ENCODE assay signal across 8 cellular contexts in genomic region chr14:50335989-50336391, GRCh38. TPM values are rescaled to one million over a fixed set of nuclear protein-coding genes. Genes with fewer than 3 reads are reported as not detected.
A peak's percentile ranks its signal among the peaks of the same experiment; 100 is the strongest.
DNase-seq lines count a peak whose midpoint lies in the region; ATAC-seq and TF ChIP-seq lines count a peak whose summit lies in the region.

No MANE protein-coding gene starts in this region.

- H3K27me3 ChIP-seq in GM23338 (ENCODE audit: insufficient read depth): no peaks in the 10 kb centered on the region
- H3K27me3 ChIP-seq in adipocyte (replicated peaks; ENCODE audit: control insufficient read depth, insufficient read depth, low read length): no peaks in the 10 kb centered on the region
- H3K27me3 ChIP-seq in effector memory CD4-positive, alpha-beta T cell (replicated peaks; ENCODE audit: control insufficient read depth, insufficient read depth, low read length, poor library complexity, severe bottlenecking): no peaks in the 10 kb centered on the region

- H3K36me3 ChIP-seq in GM23338 (ENCODE audit: insufficient read depth) (no peaks in the 10 kb centered on the region), adipocyte (ENCODE audit: control insufficient read depth, insufficient read depth, low read length, severe bottlenecking) (no peaks in the 10 kb centered on the region)
- H3K36me3 ChIP-seq in effector memory CD4-positive, alpha-beta T cell (ENCODE audit: control insufficient read depth, insufficient read depth, low read length): peaks cover 22% of the 10 kb centered on the region

- H3K36me3 Mint-ChIP-seq in GM23338 (ENCODE audit: low read depth) (no peaks in the 10 kb centered on the region; the same call in 2 of the 3 replicates), immature natural killer cell (peaks cover 8 to 14% (median 11%) of the 10 kb centered on the region in 3 donors), CD14-positive monocyte (peaks cover 37 to 38% of the 10 kb centered on the region in 2 donors)
- peaks cover 26% of the 10 kb centered on the region for H3K36me3 Mint-ChIP-seq in stimulated activated memory B cell treated with anti-CD40 and anti-IgM and Interleukin-4, amounts not matched to agents 10 μg/mL and 1 μg/mL and 100 μg/mL, for 72 hours

- H3K4me2 ChIP-seq in GM23338: peak overlapping the region; percentile 27

- H3K9ac ChIP-seq in adipocyte (ENCODE audit: low read length): peak overlapping the region; percentile 13

- no peak for TF ChIP-seq CTCF in GM23338 (conservative IDR thresholded peaks at IDR 0.05; ENCODE audit: low read depth in 2 of 2)
- no peak for TF ChIP-seq CTCF in CD14-positive monocyte (IDR thresholded peaks at IDR 0.05)

- H3K9me2 ChIP-seq in GM23338 (ENCODE audit: insufficient read depth): no peaks in the 10 kb centered on the region

- ATAC-seq in GM23338: peak; percentile 41
- no peak for ATAC-seq in stimulated activated memory B cell treated with anti-CD40 and anti-IgM and Interleukin-4, amounts not matched to agents 10 μg/mL and 1 μg/mL and 100 μg/mL, for 72 hours
- no peak for ATAC-seq in GM21576 (IDR thresholded peaks at IDR 0.05; ENCODE audit: unreplicated experiment)

- H3F3A ChIP-seq in GM23338 (replicated peaks; ENCODE audit: low read depth): no peaks in the 10 kb centered on the region

- H3K4me1 Mint-ChIP-seq in GM23338: peaks cover 30% of the 10 kb centered on the region
- H3K4me1 Mint-ChIP-seq in immature natural killer cell: peaks cover 21 to 23% of the 10 kb centered on the region in 2 donors
- H3K4me1 Mint-ChIP-seq in stimulated activated memory B cell treated with anti-CD40 and anti-IgM and Interleukin-4, amounts not matched to agents 10 μg/mL and 1 μg/mL and 100 μg/mL, for 72 hours: peaks cover 13% of the 10 kb centered on the region
- peaks cover 11% of the 10 kb centered on the region for H3K4me1 Mint-ChIP-seq in CD14-positive monocyte

- H3K27ac Mint-ChIP-seq in GM23338 (peak overlapping the region; percentile 91), immature natural killer cell (peak overlapping the region; percentile 13 to 85 (median 76)), CD14-positive monocyte (peak overlapping the region in 2 of 7 donors; percentile 49 to 50)
- H3K27ac Mint-ChIP-seq in stimulated activated memory B cell treated with anti-CD40 and anti-IgM and Interleukin-4, amounts not matched to agents 10 μg/mL and 1 μg/mL and 100 μg/mL, for 72 hours: peak overlapping the region; percentile 54

- H3K4me3 ChIP-seq in GM23338 (no peak overlapping the region), adipocyte (ENCODE audit: low read length) (no peak overlapping the region)
- H3K4me3 ChIP-seq in effector memory CD4-positive, alpha-beta T cell (ENCODE audit: insufficient read depth, low read depth, low read length, poor library complexity, severe bottlenecking): no peak overlapping the region

- H3K27ac ChIP-seq in GM23338 (ENCODE audit: low read depth): peak overlapping the region; percentile 89
- no peak overlapping the region for H3K27ac ChIP-seq in effector memory CD4-positive, alpha-beta T cell (ENCODE audit: insufficient read depth, low read length, poor library complexity, severe bottlenecking)

- no peaks in the 10 kb centered on the region for H4K20me1 ChIP-seq in GM23338 (replicated peaks; ENCODE audit: insufficient read depth)

- DNase-seq in AG08395 (ENCODE audit: low spot score): peak; percentile 40
- peak; percentile 36 for DNase-seq in GM23338 (ENCODE audit: low spot score)
- peak; percentile 54 for DNase-seq in adipocyte (ENCODE audit: low read depth)
- DNase-seq in immature natural killer cell: no peak
- no peak for DNase-seq in effector memory CD4-positive, alpha-beta T cell
- no peak for DNase-seq in CD14-positive monocyte (ENCODE audit: low spot score)

- no peaks in the 10 kb centered on the region for H3K9me3 ChIP-seq in adipocyte (ENCODE audit: control insufficient read depth, low read length)
- no peaks in the 10 kb centered on the region for H3K9me3 ChIP-seq in effector memory CD4-positive, alpha-beta T cell (ENCODE audit: control insufficient read depth, low read length)

- H3K4me1 ChIP-seq in GM23338 (ENCODE audit: insufficient read depth): peaks cover 26% of the 10 kb centered on the region
- H3K4me1 ChIP-seq in adipocyte (ENCODE audit: control insufficient read depth, insufficient read depth, low read length): peaks cover 42% of the 10 kb centered on the region
- H3K4me1 ChIP-seq in effector memory CD4-positive, alpha-beta T cell (ENCODE audit: control insufficient read depth, insufficient read depth, low read length, poor library complexity, severe bottlenecking): no peaks in the 10 kb centered on the region

- H3K4me3 Mint-ChIP-seq in GM23338 (no peak overlapping the region), immature natural killer cell (peak overlapping the region; percentile 41 to 80 (median 50)), CD14-positive monocyte (peak overlapping the region in 1 of 2 donors; percentile 32)
- no peak overlapping the region for H3K4me3 Mint-ChIP-seq in stimulated activated memory B cell treated with anti-CD40 and anti-IgM and Interleukin-4, amounts not matched to agents 10 μg/mL and 1 μg/mL and 100 μg/mL, for 72 hours

- intact Hi-C loops in CD14-positive monocyte (cut with micrococcal nuclease): no loop called here

- no peak overlapping the region for H2AFZ ChIP-seq in GM23338

- H3K27me3 Mint-ChIP-seq in GM23338 (ENCODE audit: insufficient read depth, low read depth, poor library complexity) (peaks cover 4% of the 10 kb centered on the region), immature natural killer cell (ENCODE audit: low read depth in 3 of 3) (no peaks in the 10 kb centered on the region), CD14-positive monocyte (ENCODE audit: low read depth in 3 of 3) (no peaks in the 10 kb centered on the region)
- no peaks in the 10 kb centered on the region for H3K27me3 Mint-ChIP-seq in stimulated activated memory B cell treated with anti-CD40 and anti-IgM and Interleukin-4, amounts not matched to agents 10 μg/mL and 1 μg/mL and 100 μg/mL, for 72 hours

- no peaks in the 10 kb centered on the region for H3K79me2 ChIP-seq in GM23338 (replicated peaks; ENCODE audit: insufficient read depth)

- H3K9me3 Mint-ChIP-seq in GM23338 (no peaks in the 10 kb centered on the region), immature natural killer cell (no peaks in the 10 kb centered on the region), CD14-positive monocyte (no peaks in the 10 kb centered on the region)
- H3K9me3 Mint-ChIP-seq in stimulated activated memory B cell treated with anti-CD40 and anti-IgM and Interleukin-4, amounts not matched to agents 10 μg/mL and 1 μg/mL and 100 μg/mL, for 72 hours: no peaks in the 10 kb centered on the region

TF ChIP-seq in GM23338, 12 proteins besides CTCF, POLR2A, EP300 and RAD21:
- TF ChIP-seq CREB1 (CRISPR knock-in tag; IDR thresholded peaks at IDR 0.05; ENCODE audit: low read depth) (no peak), REST (IDR thresholded peaks at IDR 0.05; ENCODE audit: unreplicated experiment) (no peak), ETS1 (IDR thresholded peaks at IDR 0.05) (no peak), EZH2 (IDR thresholded peaks at IDR 0.05; ENCODE audit: low read depth, unreplicated experiment) (no peak), JUNB (IDR thresholded peaks at IDR 0.05; ENCODE audit: unreplicated experiment) (no peak), NANOG (IDR thresholded peaks at IDR 0.05; ENCODE audit: borderline replicate concordance) (no peak)

RNA-seq across cellular contexts. Expression of gene DMAC2L, which starts 23.9 kb away (rescaled TPM):
- 9.5 and 22.5 TPM in 2 replicates for total RNA-seq in GM23338 (2014; rRNA removed; shearing (Covaris generic))
- polyA plus RNA-seq in GM23338 (2016; fragmentation: Nextera tagmentation; extraction: Ambion mirVana): 30.8 and 33.8 TPM in 2 replicates
- 10 to 100 TPM; 13.6 to 20.9 (median 20.0) TPM for polyA plus RNA-seq in immature natural killer cell
- polyA plus RNA-seq in CD14-positive monocyte: 10 to 100 TPM; 13.4 to 17.3 TPM

RNA-seq across cellular contexts. Expression of gene L2HGDH, which starts 24.0 kb away (rescaled TPM):
- 22.0 and 28.5 TPM in 2 replicates for total RNA-seq in GM23338 (2014; rRNA removed; shearing (Covaris generic))
- polyA plus RNA-seq in GM23338 (2016; fragmentation: Nextera tagmentation; extraction: Ambion mirVana) (12.3 and 13.5 TPM in 2 replicates), immature natural killer cell (1 to 10 TPM; 2.4 to 6.4 (median 3.5) TPM), CD14-positive monocyte (under 1 TPM; 0.11 to 0.86 TPM)

Comparison
In these comparisons a context has a peak if more than half of its experiments do, and no peak if none do; other contexts are left out.
1. DNase-seq: peak in AG08395 (single experiment), GM23338 (single experiment) and adipocyte (single experiment); none in immature natural killer cell (0 of 3), effector memory CD4-positive, alpha-beta T cell (0 of 3) and CD14-positive monocyte (single experiment).
2. H3K4me3 Mint-ChIP-seq: peak in immature natural killer cell (5 of 5); none in GM23338 (single experiment) and stimulated activated memory B cell treated with anti-CD40 and anti-IgM and Interleukin-4, amounts not matched to agents 10 μg/mL and 1 μg/mL and 100 μg/mL, for 72 hours (single experiment).